ENCODE assay signal across 8 cellular contexts in the genomic region with DNA sequence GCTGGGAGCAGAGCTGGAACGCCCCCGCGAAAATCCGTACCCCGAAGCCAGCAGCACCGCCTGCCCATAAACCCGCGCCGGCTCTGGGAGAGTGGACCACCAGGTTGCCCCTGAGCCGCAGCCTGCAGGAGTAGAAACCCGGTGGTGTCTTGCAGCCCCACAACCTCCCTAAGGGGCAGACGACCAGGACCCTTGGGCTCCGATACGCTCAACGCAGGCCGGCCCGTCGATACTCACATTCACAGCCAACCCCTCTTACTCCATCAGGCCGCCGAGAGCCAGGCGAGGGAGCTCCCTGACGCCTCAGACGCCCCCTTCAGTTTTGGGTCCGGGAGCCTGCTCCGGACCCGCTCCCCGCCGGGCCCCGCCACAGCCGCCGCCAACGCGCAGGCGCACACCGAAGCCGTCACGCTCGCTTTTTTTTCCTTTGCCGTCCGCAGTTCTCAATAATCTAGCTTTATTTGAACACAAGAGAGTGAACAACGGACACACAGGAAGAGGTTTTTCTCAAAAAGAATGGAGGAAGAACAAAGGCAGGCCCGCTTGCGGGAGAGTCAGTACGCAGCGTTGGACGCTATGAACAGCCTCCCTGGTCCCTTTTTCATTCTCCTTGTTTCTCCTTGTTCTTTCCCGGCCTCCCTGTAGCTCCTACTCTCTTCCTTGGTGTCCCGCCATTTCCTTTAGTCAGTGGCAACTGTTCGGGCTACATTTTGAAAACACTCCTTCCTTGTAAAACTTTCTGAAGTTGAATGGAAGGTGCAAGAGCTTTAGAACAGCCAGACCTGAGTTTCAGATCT. TPM values are rescaled to one million over a fixed set of nuclear protein-coding genes. Genes with fewer than 3 reads are reported as not detected.
DNase-seq lines count a peak whose midpoint lies in the region; ATAC-seq and TF ChIP-seq lines count a peak whose summit lies in the region.

ZNF106 (minus strand) TSS at position 399 of the 797 bp plus-strand sequence. CDS start 18,852 bp downstream, outside the sequence.

- no peaks in the 10 kb centered on the region for H3K36me3 ChIP-seq in effector memory CD4-positive, alpha-beta T cell (ENCODE audit: control insufficient read depth, insufficient read depth, low read length)
- H3K36me3 ChIP-seq in lung (ENCODE audit: control insufficient read depth in 2 of 2, insufficient read depth in 2 of 2, low read length in 2 of 2), result peaks cover 0 to 1% of the 10 kb centered on the region in 2 donors

- H3K4me1 ChIP-seq in effector memory CD4-positive, alpha-beta T cell (ENCODE audit: control insufficient read depth, insufficient read depth, low read length, poor library complexity, severe bottlenecking), result peaks cover 4% of the 10 kb centered on the region
- H3K4me1 ChIP-seq in lung (ENCODE audit: control insufficient read depth in 2 of 2, insufficient read depth in 2 of 2, low read length in 2 of 2), result peaks cover 3 to 15% of the 10 kb centered on the region in 2 donors

- peak; percentile 94 for DNase-seq in AG08396 (ENCODE audit: low spot score)
- peak; percentile 90 for DNase-seq in HT-29 (ENCODE audit: low spot score)
- DNase-seq in NK-92 treated with Interleukin-12 subunit alpha and Interleukin-12 subunit beta, amount 100 ng/mL, for 24 hours (lab: John Stamatoyannopoulos, UW), result peak; percentile 85
- DNase-seq in activated CD8-positive, alpha-beta memory T cell treated with anti-CD3 and anti-CD28 coated beads for 24 hours, result peak; percentile 92
- peak; percentile 81 to 85 (median 81) for DNase-seq in effector memory CD4-positive, alpha-beta T cell
- DNase-seq in lung (ENCODE audit: low spot score), result peak; percentile 88
- DNase-seq in stimulated activated CD4-positive, alpha-beta T cell treated with anti-CD3 and anti-CD28 coated beads, TNF-alpha, amount 100 ng/mL, for 4 hours (ENCODE audit: low read depth in 3 of 3), result peak; percentile 72 to 77 (median 74)

- H3K9me3 ChIP-seq in effector memory CD4-positive, alpha-beta T cell (ENCODE audit: control insufficient read depth, low read length), result no peaks in the 10 kb centered on the region
- no peaks in the 10 kb centered on the region for H3K9me3 ChIP-seq in lung (ENCODE audit: control insufficient read depth in 2 of 2, insufficient read depth in 1 of 2, low read length in 1 of 2)

- H3K27ac ChIP-seq in effector memory CD4-positive, alpha-beta T cell (ENCODE audit: insufficient read depth, low read length, poor library complexity, severe bottlenecking), result peak within 1 kb of the TSS; percentile 77
- H3K27ac ChIP-seq in lung (ENCODE audit: low read depth in 1 of 2, low read length in 1 of 2), result peak within 1 kb of the TSS; percentile 98 to 99

- no peaks in the 10 kb centered on the region for H3K27me3 ChIP-seq in effector memory CD4-positive, alpha-beta T cell (replicated peaks; ENCODE audit: control insufficient read depth, insufficient read depth, low read length, poor library complexity, severe bottlenecking)
- H3K27me3 ChIP-seq in lung (ENCODE audit: control insufficient read depth, insufficient read depth), result no peaks in the 10 kb centered on the region

- WGBS in lung, 2 donors, result 0% methylated on average over 49 of the region's 49 CpGs

- peak within 1 kb of the TSS; percentile 90 for H3K4me3 ChIP-seq in effector memory CD4-positive, alpha-beta T cell (ENCODE audit: insufficient read depth, low read depth, low read length, poor library complexity, severe bottlenecking)
- peak within 1 kb of the TSS; percentile 92 for H3K4me3 ChIP-seq in lung

- ATAC-seq in GM19023 (IDR thresholded peaks at IDR 0.05; ENCODE audit: unreplicated experiment), result peak; percentile 39
- ATAC-seq in lung (ENCODE audit: insufficient read depth, low FRiP score), result peak; percentile 46

- TF ChIP-seq CTCF in lung (IDR thresholded peaks at IDR 0.05; ENCODE audit: control extremely low read depth, extremely low read depth), result no peak

RNA-seq across cellular contexts. Expression of gene ZNF106, which starts in this region (rescaled TPM):
- 23.4 and 24.9 TPM in 2 replicates for total RNA-seq in HT-29 (2014; rRNA removed; shearing (Covaris generic))
- total RNA-seq in lung, result 10 to 100 TPM; 63.6 to 67.5 TPM
- polyA plus RNA-seq in lung, result 10 to 100 TPM; 10.9 to 18.8 TPM

Comparison
In these comparisons a context has a peak if more than half of its experiments do, and no peak if none do; other contexts are left out.
1. Peak in every context shown above with its lines: DNase-seq, ATAC-seq, H3K4me3 ChIP-seq and H3K27ac ChIP-seq.